ENCODE assay signal across 7 cellular contexts in the genomic region with DNA sequence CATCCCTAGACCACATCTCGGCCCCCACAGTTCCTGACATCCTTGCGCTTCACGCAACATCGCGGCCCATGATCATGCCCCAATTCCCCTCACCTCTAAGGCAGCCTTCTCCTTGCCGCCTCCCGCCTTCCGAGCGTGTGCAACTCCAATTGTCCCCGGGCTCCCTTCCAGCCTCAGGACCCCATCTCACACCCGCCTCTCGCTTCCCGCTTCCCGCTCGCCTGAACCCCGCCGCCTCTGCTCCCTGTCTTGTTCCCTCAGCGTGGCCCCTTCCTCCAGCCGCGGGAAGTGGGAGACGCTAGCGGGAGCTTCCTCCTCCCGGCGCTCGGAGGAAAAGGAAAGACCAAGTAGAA. TPM values are rescaled to one million over a fixed set of nuclear protein-coding genes. Genes with fewer than 3 reads are reported as not detected.
DNase-seq lines count a peak whose midpoint lies in the region; ATAC-seq and TF ChIP-seq lines count a peak whose summit lies in the region.
"Not testable (repeated sequence)": the region's sequence is repeated elsewhere in the genome, so short reads cannot be mapped to it uniquely, and the experiment has no call there.

No MANE protein-coding gene starts in this region.

- POLR2A ChIA-PET in PC-3 (lab: Charles Lee; ENCODE audit: unreplicated experiment) = not testable (repeated sequence)

- not testable (repeated sequence) for H3K27ac ChIP-seq in PC-3 (ENCODE audit: low read length)
- H3K27ac ChIP-seq in heart left ventricle (peak overlapping the region in 7 of 12 donors; percentile 50 to 67 (median 61)), spleen (peak overlapping the region in 4 of 8 donors; percentile 71 to 89 (median 82))

- not testable (repeated sequence) for H3K4me2 ChIP-seq in PC-3 (ENCODE audit: low read length)

- not testable (repeated sequence) for H4K20me1 ChIP-seq in PC-3 (ENCODE audit: low read length)

- H3K27ac Mint-ChIP-seq in chondrocyte (ENCODE audit: unreplicated experiment) = peak overlapping the region; percentile 74
- not testable (repeated sequence) for H3K27ac Mint-ChIP-seq in naive B cell

- intact Hi-C loops in PC-3 (cut with micrococcal nuclease); heart left ventricle (cut with DNase I); spleen (cut with DNase I; ENCODE audit: low total_unique reads): not testable (repeated sequence)

- H3K9me3 Mint-ChIP-seq in chondrocyte (ENCODE audit: low read depth); naive B cell: not testable (repeated sequence)

- not testable (repeated sequence) for H3K36me3 Mint-ChIP-seq in chondrocyte (ENCODE audit: low read depth); naive B cell

- not testable (repeated sequence) for H3K27me3 ChIP-seq in PC-3 (ENCODE audit: low read length); heart left ventricle; spleen (replicated peaks in 1 of 7)

- not testable (repeated sequence) for ATAC-seq in PC-3; heart left ventricle; naive B cell (ENCODE audit: low read depth in 2 of 2)

- TF ChIP-seq CTCF in GM12865 (IDR thresholded peaks at IDR 0.05; ENCODE audit: insufficient read depth, low read depth, low read length, missing control alignments); PC-3 (conservative IDR thresholded peaks at IDR 0.05; ENCODE audit: low read depth, low read length); chondrocyte (IDR thresholded peaks at IDR 0.05); heart left ventricle (IDR thresholded peaks at IDR 0.05); spleen (IDR thresholded peaks at IDR 0.05 in 8 of 11, conservative IDR thresholded peaks at IDR 0.05 in 3 of 11): not testable (repeated sequence)

- H3K36me3 ChIP-seq in PC-3 (ENCODE audit: low read depth, low read length); heart left ventricle; spleen: not testable (repeated sequence)

- not testable (repeated sequence) for H3K9me3 ChIP-seq in PC-3 (ENCODE audit: low read length); heart left ventricle; spleen

- BruUV-seq in PC-3 (replicated peaks; lab: Mats Ljungman, UMichigan) = not testable (repeated sequence)

- not testable (repeated sequence) for H3K9ac ChIP-seq in PC-3 (ENCODE audit: low read length)

- not testable (repeated sequence) for H3K9me2 ChIP-seq in PC-3 (replicated peaks; ENCODE audit: low read length)

- H3K4me3 ChIP-seq in GM12865 (ENCODE audit: low read depth, low read length) = peak overlapping the region; percentile 46
- peak overlapping the region; percentile 63 for H3K4me3 ChIP-seq in PC-3 (ENCODE audit: low read length)
- H3K4me3 ChIP-seq in heart left ventricle = peak overlapping the region in 10 of 12 donors; percentile 38 to 62 (median 54)
- H3K4me3 ChIP-seq in spleen = peak overlapping the region in 7 of 8 donors; percentile 22 to 64 (median 42)

- peak overlapping the region; percentile 61 for H3K4me3 Mint-ChIP-seq in chondrocyte (ENCODE audit: unreplicated experiment)
- H3K4me3 Mint-ChIP-seq in naive B cell = peak overlapping the region in 7 of 8 donors; percentile 61 to 85 (median 70)

- not testable (repeated sequence) for H3K4me1 ChIP-seq in PC-3 (ENCODE audit: insufficient read depth, low read length); heart left ventricle; spleen

- not testable (repeated sequence) for H3K27me3 Mint-ChIP-seq in chondrocyte (ENCODE audit: low read depth); naive B cell

- DNase-seq in GM12865 (ENCODE audit: low read depth); PC-3; chondrocyte (ENCODE audit: low spot score): not testable (repeated sequence)
- peak; percentile 25 to 31 for DNase-seq in activated T-cell treated with anti-CD3 and anti-CD28 coated beads, Interleukin-2, amount 50 U/mL, for 48 hours
- peak in 1 of 5 donors; percentile 7 for DNase-seq in heart left ventricle
- peak; percentile 3 for DNase-seq in naive B cell
- peak; percentile 68 for DNase-seq in spleen

- not testable (repeated sequence) for H3F3A ChIP-seq in PC-3 (ENCODE audit: low read length, unreplicated experiment)

- not testable (repeated sequence) for H3K79me2 ChIP-seq in PC-3 (ENCODE audit: low read length)

- not testable (repeated sequence) for H3K4me1 Mint-ChIP-seq in chondrocyte (ENCODE audit: low read depth); naive B cell

- 0% methylated on average over 4 to 6 of the region's 25 CpGs; no CpG with 5 or more reads in 2 of the 4 donors for WGBS in heart left ventricle, 4 donors
- 0% methylated on average over 4 of the region's 25 CpGs; no CpG with 5 or more reads in 4 of the 5 donors for WGBS in spleen, 5 donors

- TF ChIP-seq POLR2A in heart left ventricle (IDR thresholded peaks at IDR 0.05); spleen (IDR thresholded peaks at IDR 0.05): not testable (repeated sequence)

- CTCF ChIA-PET in PC-3 (lab: Charles Lee) = not testable (repeated sequence)

- H2AFZ ChIP-seq in PC-3 (ENCODE audit: low read length) = not testable (repeated sequence)

RNA-seq across cellular contexts. Expression of gene SRGAP2, which starts 0.8 kb away (rescaled TPM):
- 69.1 and 79.5 TPM in 2 replicates for total RNA-seq in PC-3 (2014; rRNA removed)
- total RNA-seq in chondrocyte = 43.0 to 65.2 TPM (median 50.4 TPM) in 3 replicates
- 10 to 100 TPM; 11.2 to 56.3 (median 17.7) TPM for total RNA-seq in heart left ventricle
- 10 to 100 TPM in 1 of 2 donors, 1 to 10 TPM in 1; 8.8 to 11.0 TPM for polyA plus RNA-seq in heart left ventricle
- 10 to 100 TPM in 4 of 6 donors, 1 to 10 TPM in 2; 8.6 to 31.7 (median 11.5) TPM for polyA plus RNA-seq in naive B cell (ENCODE audit: low read depth in 6 of 6)
- 100 to 1,000 TPM in 5 of 7 donors, 10 to 100 TPM in 2; 85.7 to 174 (median 122) TPM for total RNA-seq in spleen
- polyA plus RNA-seq in spleen = 10 to 100 TPM; 11.9 to 31.6 (median 14.6) TPM

RNA-seq across cellular contexts. Expression of gene FAM72A, which starts 1.5 kb away (rescaled TPM):
- total RNA-seq in PC-3 (2014; rRNA removed) (18.6 and 20.2 TPM in 2 replicates), chondrocyte (1.9 to 3.3 TPM (median 2.3 TPM) in 3 replicates), heart left ventricle (1 to 10 TPM in 3 of 9 donors, under 1 TPM in 4, not detected in 2; 0.22 to 5.8 (median 0.65) TPM), spleen (10 to 100 TPM in 1 of 7 donors, 1 to 10 TPM in 6; 3.9 to 20.6 (median 7.3) TPM)
- polyA plus RNA-seq in heart left ventricle (under 1 TPM; 0.46 to 0.65 TPM), naive B cell (ENCODE audit: low read depth in 6 of 6) (1 to 10 TPM in 3 of 6 donors, under 1 TPM in 2, not detected in 1; 0.34 to 2.0 (median 1.6) TPM), spleen (1 to 10 TPM; 4.6 to 9.1 (median 7.8) TPM)
